ENCODE assay signal across 1 cellular context in genomic region chr22:21641417-21641794, GRCh38.
TF ChIP-seq lines count a peak whose summit lies in the region.

No MANE protein-coding gene starts in this region.

TF ChIP-seq in HEK293, 187 proteins besides CTCF, POLR2A, EP300 and RAD21 (continued from another document and continues in another):
- TF ChIP-seq ZNF398 (tag by site-specific recombination; IDR thresholded peaks at IDR 0.05): no peak
- no peak for TF ChIP-seq REPIN1 (tag by site-specific recombination; IDR thresholded peaks at IDR 0.05; ENCODE audit: low read depth)
- TF ChIP-seq ZNF157 (tag by site-specific recombination; IDR thresholded peaks at IDR 0.05): no peak
- TF ChIP-seq ZNF335 (tag by site-specific recombination; conservative IDR thresholded peaks at IDR 0.05): peak; percentile 55
- TF ChIP-seq ZNF707 (tag by site-specific recombination; IDR thresholded peaks at IDR 0.05): no peak
- no peak for TF ChIP-seq ZNF600 (tag by site-specific recombination; IDR thresholded peaks at IDR 0.05)
- TF ChIP-seq ZFP3 (tag by site-specific recombination; IDR thresholded peaks at IDR 0.05; ENCODE audit: low read depth): no peak
- no peak for TF ChIP-seq ATF2 (tag by site-specific recombination; IDR thresholded peaks at IDR 0.05; ENCODE audit: low read depth)
- TF ChIP-seq SCRT2 (tag by site-specific recombination; IDR thresholded peaks at IDR 0.05): no peak
- TF ChIP-seq ZBTB49 (tag by site-specific recombination; IDR thresholded peaks at IDR 0.05; ENCODE audit: low read depth): no peak
- no peak for TF ChIP-seq ELK4 (IDR thresholded peaks at IDR 0.05; ENCODE audit: borderline replicate concordance, low read depth, low read length)
- TF ChIP-seq ZNF530 (tag by site-specific recombination; IDR thresholded peaks at IDR 0.05; ENCODE audit: low read depth): no peak
- no peak for TF ChIP-seq ZNF830 (tag by site-specific recombination; IDR thresholded peaks at IDR 0.05; ENCODE audit: low read depth)
- TF ChIP-seq OSR2 (tag by site-specific recombination; IDR thresholded peaks at IDR 0.05): no peak
- no peak for TF ChIP-seq WT1 (tag by site-specific recombination; IDR thresholded peaks at IDR 0.05)
- TF ChIP-seq ZNF148 (tag by site-specific recombination; IDR thresholded peaks at IDR 0.05; ENCODE audit: borderline replicate concordance): no peak
- peak; percentile 33 for TF ChIP-seq ZBTB17 (tag by site-specific recombination; IDR thresholded peaks at IDR 0.05)
- TF ChIP-seq KLF9 (tag by site-specific recombination; IDR thresholded peaks at IDR 0.05; ENCODE audit: low read depth): no peak
- TF ChIP-seq ZNF280D (tag by site-specific recombination; IDR thresholded peaks at IDR 0.05): no peak
- TF ChIP-seq EGR2 (tag by site-specific recombination; IDR thresholded peaks at IDR 0.05; ENCODE audit: low read depth): no peak
- TF ChIP-seq MYNN (tag by site-specific recombination; IDR thresholded peaks at IDR 0.05; ENCODE audit: borderline replicate concordance): no peak
- TF ChIP-seq ZNF133 (tag by site-specific recombination; IDR thresholded peaks at IDR 0.05): 0 out of 2 replicates have a peak, but pooled peaks have one; percentile 49
- TF ChIP-seq ZBTB10 (tag by site-specific recombination; IDR thresholded peaks at IDR 0.05): no peak
- TF ChIP-seq OVOL3 (tag by site-specific recombination; IDR thresholded peaks at IDR 0.05): no peak
- TF ChIP-seq ZNF132 (tag by site-specific recombination; IDR thresholded peaks at IDR 0.05; ENCODE audit: borderline replicate concordance): no peak
- no peak for TF ChIP-seq ZNF416 (tag by site-specific recombination; IDR thresholded peaks at IDR 0.05)
- TF ChIP-seq ZNF169 (tag by site-specific recombination; IDR thresholded peaks at IDR 0.05): no peak
- no peak for TF ChIP-seq ZFP41 (tag by site-specific recombination; IDR thresholded peaks at IDR 0.05; ENCODE audit: borderline replicate concordance)
- TF ChIP-seq ZNF155 (tag by site-specific recombination; IDR thresholded peaks at IDR 0.05): no peak
- no peak for TF ChIP-seq ZNF518A (tag by site-specific recombination; conservative IDR thresholded peaks at IDR 0.05; ENCODE audit: low read depth)
- TF ChIP-seq TCF7L2 (IDR thresholded peaks at IDR 0.05; ENCODE audit: borderline replicate concordance, low read depth, low read length): no peak
- no peak for TF ChIP-seq ZNF571 (tag by site-specific recombination; IDR thresholded peaks at IDR 0.05)
- TF ChIP-seq ZNF76 (tag by site-specific recombination; IDR thresholded peaks at IDR 0.05; ENCODE audit: borderline replicate concordance, low read depth): no peak
- no peak for TF ChIP-seq ZNF184 (tag by site-specific recombination; IDR thresholded peaks at IDR 0.05)
